Comparison of ENCODE assay signal across 15 cellular contexts in the genomic region with DNA sequence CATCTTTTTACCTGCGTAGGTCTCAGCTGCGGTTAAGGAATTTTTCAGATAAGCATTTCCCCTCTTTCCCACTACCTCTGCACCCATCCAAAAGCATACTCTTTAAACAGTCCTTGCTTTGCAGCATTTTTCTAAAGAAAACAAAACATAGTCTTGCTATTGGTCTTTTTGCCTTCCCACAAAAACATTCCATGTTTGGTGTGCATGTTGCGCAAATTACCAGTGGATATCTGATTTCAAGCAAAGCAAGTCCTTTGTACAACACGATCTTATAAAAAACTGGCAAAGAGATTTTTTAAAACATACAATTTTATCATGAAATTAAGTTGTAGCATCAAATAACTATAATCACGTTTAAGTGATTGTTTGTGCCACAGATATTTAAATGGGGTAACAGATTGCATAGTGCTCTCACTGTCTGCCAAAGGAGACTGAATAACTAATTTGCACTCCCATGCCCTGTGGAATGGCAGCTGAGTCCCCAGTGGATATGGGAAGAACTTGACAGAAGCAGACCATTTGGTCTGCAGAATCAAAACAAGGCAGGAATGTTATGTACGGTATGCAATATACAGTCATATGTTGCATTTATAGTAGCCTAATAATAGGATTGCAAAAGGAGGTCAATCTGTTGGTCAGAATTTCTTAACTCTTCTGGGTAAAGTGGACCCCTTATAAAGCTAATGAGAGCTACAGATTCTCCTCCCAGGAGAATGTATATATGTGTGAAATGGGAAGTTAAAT.
DNase-seq lines count a peak whose midpoint lies in the region; ATAC-seq and TF ChIP-seq lines count a peak whose summit lies in the region.
"Had no signal": no experiment of that assay in that cellular context is flagged by ENCODE, and none has a peak within 500 bp of the region (broad histone marks: within the 10 kb centered on the region; RNA-seq: fewer than 3 reads in every experiment).

No MANE protein-coding gene starts in this region.

- H3K9me3 ChIP-seq in adipocyte (ENCODE audit: control insufficient read depth, low read length) (no peaks in the 10 kb centered on the region), neuron (ENCODE audit: low read length) (no peaks in the 10 kb centered on the region)
- H3K9me3 ChIP-seq: upper lobe of left lung had no signal

- H3K4me3 ChIP-seq in adipocyte (ENCODE audit: low read length) (peak overlapping the region; percentile 5), neuron (ENCODE audit: low read length) (peak overlapping the region; percentile 21), dorsolateral prefrontal cortex (peak overlapping the region in 20 of 59 donors; percentile 1 to 39 (median 12))
- H3K4me3 ChIP-seq: upper lobe of left lung had no signal

- DNase-seq in DMS 273 (lab: John Stamatoyannopoulos, UW; ENCODE audit: unreplicated experiment) (peak; percentile 56), adipocyte (ENCODE audit: low read depth) (peak; percentile 83), fibroblast of peridontal ligament (ENCODE audit: extremely low read depth) (peak; percentile 93), dorsolateral prefrontal cortex (no peak), HEK293T (ENCODE audit: extremely low spot score) (no peak)
- DNase-seq: activated CD8-positive, alpha-beta memory T cell treated with anti-CD3 and anti-CD28 coated beads, Interleukin-2, amount 50 U/mL, for 48 hours; activated naive CD4-positive, alpha-beta T cell treated with anti-CD3 and anti-CD28 coated beads, Interleukin-2, amount 50 U/mL, for 16 hours; cerebellar nuclear complex; naive thymus-derived CD4-positive, alpha-beta T cell; NCI-H2081 treated with DMSO at 0.1 percent for 48 hours; upper lobe of left lung had no signal

- H3K36me3 ChIP-seq in adipocyte (ENCODE audit: control insufficient read depth, insufficient read depth, low read length, severe bottlenecking): no peaks in the 10 kb centered on the region
- H3K36me3 ChIP-seq in neuron (ENCODE audit: insufficient read depth, low read length): no peaks in the 10 kb centered on the region
- H3K36me3 ChIP-seq: upper lobe of left lung had no signal

- peak overlapping the region in 5 of 59 donors; percentile 10 to 44 (median 22) for H3K27ac ChIP-seq in dorsolateral prefrontal cortex
- H3K27ac ChIP-seq: upper lobe of left lung had no signal

- TF ChIP-seq CTCF in dorsolateral prefrontal cortex (IDR thresholded peaks at IDR 0.05 in 54 of 56, conservative IDR thresholded peaks at IDR 0.05 in 2 of 56; ENCODE audit: low read depth in 1 of 56, partially characterized antibody in 56 of 56): peak in 1 of 56 donors; percentile 9

- H3K4me1 ChIP-seq in adipocyte (ENCODE audit: control insufficient read depth, insufficient read depth, low read length) (peaks cover 41% of the 10 kb centered on the region), neuron (ENCODE audit: insufficient read depth, low read length) (peaks cover 70% of the 10 kb centered on the region)
- H3K4me1 ChIP-seq: upper lobe of left lung had no signal

- peak overlapping the region; percentile 32 for H2AFZ ChIP-seq in neuron (ENCODE audit: low read depth, low read length)

- peak overlapping the region; percentile 50 for H3K9ac ChIP-seq in adipocyte (ENCODE audit: low read length)

- POLR2A ChIA-PET in HEK293T (lab: Yijun Ruan, JAX): no interaction called here

- intact Hi-C loops in dorsolateral prefrontal cortex (cut with DNase I): no loop called here

- H3K27me3 ChIP-seq in adipocyte (replicated peaks; ENCODE audit: control insufficient read depth, insufficient read depth, low read length): no peaks in the 10 kb centered on the region
- H3K27me3 ChIP-seq in neuron (ENCODE audit: insufficient read depth, low read length): no peaks in the 10 kb centered on the region
- no peaks in the 10 kb centered on the region for H3K27me3 ChIP-seq in dorsolateral prefrontal cortex
- H3K27me3 ChIP-seq: upper lobe of left lung had no signal

- CTCF ChIA-PET in HEK293T (lab: Yijun Ruan, JAX): interaction anchor here (1.6 kb wide), 1 partner anchor 23 kb away, joined by 4 read pairs; no protein-coding TSS in a partner anchor

- ATAC-seq in GM19395 (IDR thresholded peaks at IDR 0.05; ENCODE audit: unreplicated experiment) (no peak), HG02938 (IDR thresholded peaks at IDR 0.05; ENCODE audit: unreplicated experiment) (no peak)
- ATAC-seq: activated CD4-positive, CD25-positive, alpha-beta regulatory T cell treated with anti-CD3 and anti-CD28 coated beads, Interleukin-2, amount 50 U/mL, for 24 hours; naive thymus-derived CD4-positive, alpha-beta T cell had no signal

TF ChIP-seq in HEK293T, 16 proteins besides CTCF, POLR2A, EP300 and RAD21:
- TF ChIP-seq CTBP1 (IDR thresholded peaks at IDR 0.05; ENCODE audit: borderline replicate concordance) (no peak), HDGF (IDR thresholded peaks at IDR 0.05; ENCODE audit: borderline replicate concordance) (no peak), ARNT (IDR thresholded peaks at IDR 0.05) (no peak), PKNOX1 (IDR thresholded peaks at IDR 0.05) (no peak), LEF1 (IDR thresholded peaks at IDR 0.05; ENCODE audit: borderline replicate concordance) (no peak), ZNF384 (IDR thresholded peaks at IDR 0.05) (no peak), FOXK2 (IDR thresholded peaks at IDR 0.05) (no peak), FOXA1 (IDR thresholded peaks at IDR 0.05) (no peak), NFRKB (IDR thresholded peaks at IDR 0.05) (no peak), ELF4 (IDR thresholded peaks at IDR 0.05) (no peak), TARDBP (IDR thresholded peaks at IDR 0.05) (no peak), SUZ12 (IDR thresholded peaks at IDR 0.05) (no peak), FOXM1 (IDR thresholded peaks at IDR 0.05; ENCODE audit: borderline replicate concordance) (no peak), L3MBTL2 (conservative IDR thresholded peaks at IDR 0.05) (no peak), SP1 (IDR thresholded peaks at IDR 0.05) (no peak), BHLHE40 (IDR thresholded peaks at IDR 0.05; ENCODE audit: borderline replicate concordance) (no peak)

Comparison
In these comparisons a context has a peak if more than half of its experiments do, and no peak if none do; other contexts are left out.
1. DNase-seq: peak in DMS 273 (single experiment), adipocyte (single experiment) and fibroblast of peridontal ligament (single experiment); none in dorsolateral prefrontal cortex (0 of 10) and HEK293T (single experiment).